In the genomic region with DNA sequence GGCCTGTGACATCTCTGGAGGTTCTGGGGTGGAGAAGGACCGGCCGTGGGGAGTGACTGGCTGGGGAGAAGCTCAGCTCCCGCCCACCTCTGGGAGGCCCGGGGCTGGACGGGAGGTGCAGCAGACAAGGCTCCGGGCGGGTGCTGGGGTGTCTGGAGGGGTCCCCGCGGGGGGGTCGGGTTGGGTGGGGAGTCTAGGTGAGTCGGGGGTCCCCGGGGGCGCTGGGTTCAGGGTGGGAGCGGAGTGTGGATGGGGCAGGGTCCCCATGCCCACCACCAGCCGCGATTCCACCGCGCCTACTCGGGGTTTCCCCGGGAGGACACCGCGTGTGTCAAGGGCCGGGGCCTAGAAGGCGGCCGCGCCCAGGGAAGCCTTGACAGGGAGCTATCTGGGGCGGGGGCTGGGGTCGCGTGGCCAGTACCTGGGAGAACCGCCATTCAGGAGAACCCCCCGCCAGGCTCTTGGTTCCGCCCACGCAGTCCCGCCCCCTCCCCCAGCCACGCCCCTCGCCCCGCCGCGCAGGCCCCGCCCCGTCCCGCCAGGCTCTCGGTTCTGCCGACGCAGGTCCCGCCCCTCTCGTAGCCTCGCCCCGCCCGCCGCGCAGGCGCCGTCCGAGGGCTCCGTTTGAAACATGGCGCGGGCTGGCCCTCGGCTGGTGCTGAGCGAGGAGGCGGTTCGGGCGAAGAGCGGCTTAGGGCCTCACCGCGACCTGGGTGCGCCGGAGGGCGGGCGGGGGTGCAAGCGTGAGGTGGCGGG, we compare ENCODE assay signal across 8 cellular contexts.
DNase-seq lines count a peak whose midpoint lies in the region; ATAC-seq and TF ChIP-seq lines count a peak whose summit lies in the region.

A gene with protein sequence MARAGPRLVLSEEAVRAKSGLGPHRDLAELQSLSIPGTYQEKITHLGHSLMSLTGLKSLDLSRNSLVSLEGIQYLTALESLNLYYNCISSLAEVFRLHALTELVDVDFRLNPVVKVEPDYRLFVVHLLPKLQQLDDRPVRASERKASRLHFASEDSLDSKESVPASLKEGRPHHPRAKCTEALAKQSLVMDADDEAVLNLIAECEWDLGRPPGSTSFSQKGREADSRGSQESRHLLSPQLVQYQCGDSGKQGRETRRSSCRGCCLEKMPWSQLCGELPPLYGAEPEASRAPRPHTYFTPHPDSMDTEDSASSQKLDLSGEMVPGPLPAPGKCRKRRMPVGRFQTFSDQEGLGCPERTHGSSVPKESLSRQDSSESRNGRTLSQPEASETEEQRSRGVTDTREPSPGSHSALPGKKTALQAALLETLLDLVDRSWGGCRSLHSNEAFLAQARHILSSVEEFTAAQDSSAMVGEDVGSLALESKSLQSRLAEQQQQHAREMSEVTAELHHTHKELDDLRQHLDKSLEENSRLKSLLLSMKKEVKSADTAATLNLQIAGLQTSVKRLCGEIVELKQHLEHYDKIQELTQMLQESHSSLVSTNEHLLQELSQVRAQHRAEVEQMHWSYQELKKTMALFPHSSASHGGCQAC (plus strand): TSS at position 610 of the 756 bp plus-strand sequence. CDS start 22 bp downstream, at position 632.

- TF ChIP-seq POLR2A in erythroblast (IDR thresholded peaks at IDR 0.05; ENCODE audit: low read length): no peak

- peaks cover 0 to 8% of the 10 kb centered on the region in 2 donors for H3K27me3 ChIP-seq in muscle layer of colon (ENCODE audit: control insufficient read depth in 1 of 2, insufficient read depth in 2 of 2, low read length in 2 of 2)

- H3K9ac ChIP-seq in muscle layer of colon (ENCODE audit: low read length): no peak within 1 kb of the TSS

- H3K36me3 ChIP-seq in muscle layer of colon (ENCODE audit: insufficient read depth, low read length): no peaks in the 10 kb centered on the region

- no peaks in the 10 kb centered on the region for H3K9me3 ChIP-seq in muscle layer of colon (ENCODE audit: low read length)

- H3K4me1 ChIP-seq in muscle layer of colon (ENCODE audit: insufficient read depth, low read length): peaks cover 6% of the 10 kb centered on the region

- no peak within 1 kb of the TSS for H3K27ac ChIP-seq in muscle layer of colon (ENCODE audit: low read depth, low read length)

- peak within 1 kb of the TSS; percentile 56 to 64 for H3K4me3 ChIP-seq in muscle layer of colon (ENCODE audit: low read depth in 1 of 2, low read length in 2 of 2)

- peak; percentile 71 for ATAC-seq in GM21447 (IDR thresholded peaks at IDR 0.05; ENCODE audit: unreplicated experiment)

- DNase-seq in D341Med (ENCODE audit: low spot score) (peak; percentile 98), HuH-7.5 (ENCODE audit: low spot score) (peak; percentile 81), OCI-M1 (lab: John Stamatoyannopoulos, UW) (peak; percentile 92), activated T-cell treated with anti-CD3 and anti-CD28 coated beads for 4 hours (peak; percentile 91), erythroblast (lab: John Stamatoyannopoulos, UW) (peak; percentile 93 to 96)
- peak; percentile 83 to 88 for DNase-seq in stimulated activated CD8-positive, alpha-beta memory T cell treated with anti-CD3 and anti-CD28 coated beads, Interleukin-4, amount 100 ng/mL, for 4 hours (ENCODE audit: low read depth in 2 of 2, low spot score in 1 of 2)
